In genomic region chr9:109118802-109119438, GRCh38 we compare ENCODE assay signal across 8 cellular contexts.
DNase-seq lines count a peak whose midpoint lies in the region; ATAC-seq and TF ChIP-seq lines count a peak whose summit lies in the region.

No MANE protein-coding gene starts in this region.

- H3K4me1 ChIP-seq in parathyroid adenoma: peaks cover 3% of the 10 kb centered on the region

- ATAC-seq in HG02970 (IDR thresholded peaks at IDR 0.05; ENCODE audit: low FRiP score, unreplicated experiment): no peak

- H3K4me2 ChIP-seq in parathyroid adenoma (ENCODE audit: low read length): peak overlapping the region; percentile 92

- DNase-seq in activated naive CD4-positive, alpha-beta T cell treated with Interleukin-2 at 50 U/mL for 16 hours: peak; percentile 7
- no peak for DNase-seq in activated naive CD4-positive, alpha-beta T cell treated with anti-CD3 and anti-CD28 coated beads, Interleukin-2, amount 50 U/mL, for 16 hours
- DNase-seq in activated CD4-positive, alpha-beta T cell treated with anti-CD3 and anti-CD28 coated beads for 48 hours: peak; percentile 21
- peak; percentile 37 for DNase-seq in glomerular visceral epithelial cell (ENCODE audit: extremely low spot score)
- no peak for DNase-seq in stimulated activated CD4-positive, alpha-beta T cell treated with anti-CD3 and anti-CD28 coated beads, Interleukin-1b, Interleukin-23, amount 100 ng/mL, for 48 hours
- no peak for DNase-seq in NCI-H2196 (lab: John Stamatoyannopoulos, UW; ENCODE audit: unreplicated experiment)

- H3K9me3 ChIP-seq in parathyroid adenoma (ENCODE audit: control insufficient read depth, low read length): no peaks in the 10 kb centered on the region

- H2AFZ ChIP-seq in parathyroid adenoma: peak overlapping the region; percentile 3

- no peak overlapping the region for H3K9ac ChIP-seq in parathyroid adenoma

- H3K36me3 ChIP-seq in parathyroid adenoma (ENCODE audit: control insufficient read depth, insufficient read depth, low read length): no peaks in the 10 kb centered on the region

- TF ChIP-seq CTCF in parathyroid adenoma (IDR thresholded peaks at IDR 0.05): no peak

- no peaks in the 10 kb centered on the region for H3K27me3 ChIP-seq in parathyroid adenoma (ENCODE audit: control insufficient read depth, insufficient read depth, low read length)

- H3K79me2 ChIP-seq in parathyroid adenoma: peaks cover 28% of the 10 kb centered on the region

- no peak overlapping the region for H3K27ac ChIP-seq in parathyroid adenoma

- H3K4me3 ChIP-seq in parathyroid adenoma (ENCODE audit: low read depth, low read length): peak overlapping the region; percentile 76

Comparison
In these comparisons a context has a peak if more than half of its experiments do, and no peak if none do; other contexts are left out.
1. DNase-seq: peak in activated naive CD4-positive, alpha-beta T cell treated with Interleukin-2 at 50 U/mL for 16 hours (single experiment), activated CD4-positive, alpha-beta T cell treated with anti-CD3 and anti-CD28 coated beads for 48 hours (single experiment) and glomerular visceral epithelial cell (single experiment); none in activated naive CD4-positive, alpha-beta T cell treated with anti-CD3 and anti-CD28 coated beads, Interleukin-2, amount 50 U/mL, for 16 hours (single experiment), stimulated activated CD4-positive, alpha-beta T cell treated with anti-CD3 and anti-CD28 coated beads, Interleukin-1b, Interleukin-23, amount 100 ng/mL, for 48 hours (single experiment) and NCI-H2196 (single experiment).